In the genomic region with DNA sequence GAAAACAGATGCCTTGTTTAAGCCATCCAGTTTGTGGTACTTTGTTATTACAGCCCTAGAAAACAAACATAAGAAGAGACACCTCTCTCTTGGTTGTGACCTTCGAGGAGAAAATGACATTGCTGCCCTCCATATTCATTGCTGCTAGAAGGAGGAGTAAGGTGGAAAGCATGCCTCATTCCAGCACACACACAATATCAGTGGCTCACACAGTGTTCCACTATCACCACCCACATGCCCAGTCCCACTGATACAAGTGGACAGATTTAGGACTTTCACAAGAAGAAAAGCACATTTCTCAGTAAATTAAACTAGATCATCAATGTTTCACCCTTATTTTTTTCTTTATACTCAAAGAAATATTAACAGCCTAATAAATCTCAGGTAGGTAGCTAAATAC, we compare ENCODE assay signal across 34 cellular contexts.
"Had no signal": no experiment of that assay in that cellular context is flagged by ENCODE, and none has a peak within 500 bp of the region (broad histone marks: within the 10 kb centered on the region; RNA-seq: fewer than 3 reads in every experiment).

No MANE protein-coding gene starts in this region.

- H3K36me3 ChIP-seq: adrenal gland, brain microvascular endothelial cell had no signal

- H3K4me2 ChIP-seq: KMS-11 had no signal

- FAIRE-seq: RCC 7860 had no signal

- H3K4me3 ChIP-seq: adrenal gland had no signal

- H3K36me3 Mint-ChIP-seq: activated CD4-positive, alpha-beta memory T cell treated with anti-CD3 and anti-CD28 coated beads for 36 hours; activated naive CD8-positive, alpha-beta T cell treated with anti-CD3 and anti-CD28 coated beads, Interleukin-2, amount 10 ng/mL, durations not matched to agents 7 days and 5 days had no signal

- H3K27ac ChIP-seq: adrenal gland, brain microvascular endothelial cell, KMS-11, RWPE1, VCaP had no signal

- H3K9ac ChIP-seq: KMS-11 had no signal

- DNase-seq: activated B cell treated with CpG ODN at 0.5 μM for 24 hours; activated CD4-positive, alpha-beta memory T cell treated with anti-CD3 and anti-CD28 coated beads for 36 hours; activated CD4-positive, alpha-beta T cell treated with anti-CD3 and anti-CD28 coated beads for 4 hours; activated CD4-positive, alpha-beta T cell treated with anti-CD3 and anti-CD28 coated beads, Interleukin-2, amount 50 U/mL, for 1 hour; activated CD4-positive, CD25-positive, alpha-beta regulatory T cell treated with anti-CD3 and anti-CD28 coated beads, Interleukin-2, amount 50 U/mL, for 72 hours; activated effector memory CD4-positive, alpha-beta T cell treated with anti-CD3 and anti-CD28 coated beads, Interleukin-2, amount 50 U/mL, for 16 hours; activated naive CD4-positive, alpha-beta T cell; activated naive CD4-positive, alpha-beta T cell treated with anti-CD3 and anti-CD28 coated beads, Interleukin-2, amount 50 U/mL, for 16 hours; activated naive CD8-positive, alpha-beta T cell treated with anti-CD3 and anti-CD28 coated beads, Interleukin-2, amount 10 ng/mL, durations not matched to agents 7 days and 5 days; activated T-cell treated with anti-CD3 and anti-CD28 coated beads, Interleukin-2, amount 50 U/mL, for 1 hour; activated T-cell treated with anti-CD3 and anti-CD28 coated beads, Interleukin-2, amount 50 U/mL, for 72 hours; adrenal gland; brain microvascular endothelial cell; central memory CD4-positive, alpha-beta T cell; NCI-H1105; NCI-H1417 treated with DMSO at 0.1 percent for 48 hours; NCI-H187 treated with DMSO at 0.1 percent for 48 hours; NCI-H2081 treated with DMSO at 0.1 percent for 48 hours; NCI-H226; NCI-H446 treated with DMSO at 0.1 percent for 48 hours; NCI-H524; NCI-H69; PC-3; SIG-M5; SW 1271; T-helper 1 cell; T-helper 2 cell; T-helper 9 cell had no signal

- H3K4me3 Mint-ChIP-seq: activated B cell treated with CpG ODN at 0.5 μM for 24 hours; activated CD4-positive, alpha-beta memory T cell treated with anti-CD3 and anti-CD28 coated beads for 36 hours; activated naive CD8-positive, alpha-beta T cell treated with anti-CD3 and anti-CD28 coated beads, Interleukin-2, amount 10 ng/mL, durations not matched to agents 7 days and 5 days; activated T-cell treated with anti-CD3 and anti-CD28 coated beads, Interleukin-2, amount 50 U/mL, for 72 hours; activated T-helper 17 cell treated with anti-CD3 and anti-CD28 coated beads, Interleukin-2, amount 50 U/mL, for 72 hours had no signal

- H3K27ac Mint-ChIP-seq: activated B cell treated with CpG ODN at 0.5 μM for 24 hours; activated CD4-positive, alpha-beta memory T cell treated with anti-CD3 and anti-CD28 coated beads for 36 hours; activated naive CD8-positive, alpha-beta T cell treated with anti-CD3 and anti-CD28 coated beads, Interleukin-2, amount 10 ng/mL, durations not matched to agents 7 days and 5 days; activated T-cell treated with anti-CD3 and anti-CD28 coated beads, Interleukin-2, amount 50 U/mL, for 72 hours; activated T-helper 17 cell treated with anti-CD3 and anti-CD28 coated beads, Interleukin-2, amount 50 U/mL, for 72 hours had no signal

- H3K4me1 Mint-ChIP-seq: activated B cell treated with CpG ODN at 0.5 μM for 24 hours; activated naive CD8-positive, alpha-beta T cell treated with anti-CD3 and anti-CD28 coated beads, Interleukin-2, amount 10 ng/mL, durations not matched to agents 7 days and 5 days; activated T-helper 17 cell treated with anti-CD3 and anti-CD28 coated beads, Interleukin-2, amount 50 U/mL, for 72 hours had no signal

- ATAC-seq: activated T-cell treated with anti-CD3 and anti-CD28 coated beads, Interleukin-2, amount 50 U/mL, for 72 hours; activated T-helper 17 cell treated with anti-CD3 and anti-CD28 coated beads, Interleukin-2, amount 50 U/mL, for 72 hours; PC-3; Right ventricle myocardium inferior had no signal

- H3K27me3 ChIP-seq: adrenal gland, brain microvascular endothelial cell had no signal

- H3K9me3 Mint-ChIP-seq: activated B cell treated with CpG ODN at 0.5 μM for 24 hours; activated CD4-positive, alpha-beta memory T cell treated with anti-CD3 and anti-CD28 coated beads for 36 hours; activated naive CD8-positive, alpha-beta T cell treated with anti-CD3 and anti-CD28 coated beads, Interleukin-2, amount 10 ng/mL, durations not matched to agents 7 days and 5 days; activated T-cell treated with anti-CD3 and anti-CD28 coated beads, Interleukin-2, amount 50 U/mL, for 72 hours; activated T-helper 17 cell treated with anti-CD3 and anti-CD28 coated beads, Interleukin-2, amount 50 U/mL, for 72 hours had no signal

- H3K9me3 ChIP-seq: adrenal gland had no signal
